Comparison of ENCODE assay signal across 7 cellular contexts in genomic region chr4:49154709-49155108, GRCh38.
DNase-seq lines count a peak whose midpoint lies in the region; ATAC-seq and TF ChIP-seq lines count a peak whose summit lies in the region.
"Not testable (repeated sequence)": the region's sequence is repeated elsewhere in the genome, so short reads cannot be mapped to it uniquely, and the experiment has no call there.

No MANE protein-coding gene starts in this region.

- H3K9me2 ChIP-seq in GM23248 (ENCODE audit: insufficient read depth); hepatocyte (replicated peaks; ENCODE audit: insufficient read depth): not testable (repeated sequence)

- H3K27me3 ChIP-seq in GM23248 (replicated peaks; ENCODE audit: insufficient read depth); hepatocyte; naive thymus-derived CD4-positive, alpha-beta T cell (ENCODE audit: control insufficient read depth in 2 of 2, insufficient read depth in 2 of 2, low read length in 2 of 2): not testable (repeated sequence)

- not testable (repeated sequence) for H3K27ac ChIP-seq in GM23248; coronary artery; hepatocyte; naive thymus-derived CD4-positive, alpha-beta T cell (ENCODE audit: low read depth, low read length)

- H3K4me1 Mint-ChIP-seq in naive thymus-derived CD4-positive, alpha-beta T cell: peaks cover 0 to 40% (median 0%) of the 10 kb centered on the region in 7 donors

- not testable (repeated sequence) for H3K36me3 ChIP-seq in GM23248 (ENCODE audit: low read depth); hepatocyte (replicated peaks; ENCODE audit: insufficient read depth, low read depth); naive thymus-derived CD4-positive, alpha-beta T cell (ENCODE audit: control insufficient read depth in 2 of 3, insufficient read depth in 3 of 3, low read length in 3 of 3)

- not testable (repeated sequence) for TF ChIP-seq POLR2A in NB4 (IDR thresholded peaks at IDR 0.05; ENCODE audit: extremely low read depth, insufficient read length)

- not testable (repeated sequence) for H3K4me3 ChIP-seq in GM23248; NB4 (ENCODE audit: low read depth, low read length); coronary artery; hepatocyte; naive thymus-derived CD4-positive, alpha-beta T cell (ENCODE audit: low read length)

- ATAC-seq in GM18861 (IDR thresholded peaks at IDR 0.05; ENCODE audit: unreplicated experiment) (peak; percentile 22), HG03175 (IDR thresholded peaks at IDR 0.05; ENCODE audit: unreplicated experiment) (peak; percentile 38)
- ATAC-seq in naive thymus-derived CD4-positive, alpha-beta T cell: peak; percentile 58

- H3K27ac Mint-ChIP-seq in naive thymus-derived CD4-positive, alpha-beta T cell: not testable (repeated sequence)

- in situ Hi-C loops in GM23248 (cut with MboI): not testable (repeated sequence)

- DNase-seq in GM23248 (peak; percentile 55), NB4 (ENCODE audit: low read depth) (peak; percentile 15), coronary artery (ENCODE audit: low spot score) (peak; percentile 96), hepatocyte (ENCODE audit: low spot score) (peak; percentile 86)
- DNase-seq in naive thymus-derived CD4-positive, alpha-beta T cell: not testable (repeated sequence)

- not testable (repeated sequence) for H3K9ac ChIP-seq in GM23248

- not testable (repeated sequence) for H3F3A ChIP-seq in GM23248 (ENCODE audit: insufficient read depth)

- CTCF ChIA-PET in naive thymus-derived CD4-positive, alpha-beta T cell (lab: Charles Lee): not testable (repeated sequence)

- POLR2A ChIA-PET in naive thymus-derived CD4-positive, alpha-beta T cell (lab: Charles Lee): not testable (repeated sequence)

- not testable (repeated sequence) for H4K20me1 ChIP-seq in GM23248 (ENCODE audit: insufficient read depth); hepatocyte (ENCODE audit: insufficient read depth, poor library complexity, severe bottlenecking)

- WGBS in GM23248 (ENCODE audit: low coverage in 1 of 2, low lambda C conversion rate in 2 of 2, missing lambda C conversion rate in 2 of 2), 2 experiments: 12 to 17% methylated on average over 8 of the region's 8 CpGs
- WGBS in hepatocyte (ENCODE audit: low lambda C conversion rate, missing lambda C conversion rate): 66% methylated on average over 8 of the region's 8 CpGs

- intact Hi-C loops in naive thymus-derived CD4-positive, alpha-beta T cell (cut with micrococcal nuclease): not testable (repeated sequence)

- peaks cover 23 to 59% (median 47%) of the 10 kb centered on the region in 5 donors for H3K36me3 Mint-ChIP-seq in naive thymus-derived CD4-positive, alpha-beta T cell

- not testable (repeated sequence) for TF ChIP-seq CTCF in NB4 (IDR thresholded peaks at IDR 0.05; ENCODE audit: low read depth, low read length); coronary artery (IDR thresholded peaks at IDR 0.05); hepatocyte (IDR thresholded peaks at IDR 0.05; ENCODE audit: poor library complexity)

- not testable (repeated sequence) for H3K4me3 Mint-ChIP-seq in naive thymus-derived CD4-positive, alpha-beta T cell

- not testable (repeated sequence) for H2AFZ ChIP-seq in GM23248, hepatocyte

- peaks cover 40 to 90% (median 68%) of the 10 kb centered on the region in 11 donors for H3K9me3 Mint-ChIP-seq in naive thymus-derived CD4-positive, alpha-beta T cell

- H3K4me1 ChIP-seq in GM23248 (ENCODE audit: insufficient read depth); hepatocyte (ENCODE audit: insufficient read depth); naive thymus-derived CD4-positive, alpha-beta T cell (ENCODE audit: control insufficient read depth in 2 of 2, insufficient read depth in 2 of 2, low read length in 2 of 2): not testable (repeated sequence)

- H3K79me2 ChIP-seq in GM23248 (ENCODE audit: insufficient read depth); hepatocyte: not testable (repeated sequence)

- not testable (repeated sequence) for H3K4me2 ChIP-seq in GM23248 (ENCODE audit: unreplicated experiment); hepatocyte

- not testable (repeated sequence) for H3K9me3 ChIP-seq in GM23248 (ENCODE audit: low read depth)
- H3K9me3 ChIP-seq in hepatocyte (ENCODE audit: low read depth): peaks cover 13% of the 10 kb centered on the region
- H3K9me3 ChIP-seq in naive thymus-derived CD4-positive, alpha-beta T cell (ENCODE audit: control insufficient read depth in 2 of 3, low read length in 3 of 3): peaks cover 15 to 55% (median 17%) of the 10 kb centered on the region in 3 experiments

- not testable (repeated sequence) for H3K27me3 Mint-ChIP-seq in naive thymus-derived CD4-positive, alpha-beta T cell
